Comparison of ENCODE assay signal across 16 cellular contexts in genomic region chr14:93163570-93163969, GRCh38. TPM values are rescaled to one million over a fixed set of nuclear protein-coding genes. Genes with fewer than 3 reads are reported as not detected.
A peak's percentile ranks its signal among the peaks of the same experiment; 100 is the strongest.
DNase-seq lines count a peak whose midpoint lies in the region; ATAC-seq, FAIRE-seq and TF ChIP-seq lines count a peak whose summit lies in the region.
"Had no signal": no experiment of that assay in that cellular context is flagged by ENCODE, and none has a peak within 500 bp of the region (broad histone marks: within the 10 kb centered on the region; RNA-seq: fewer than 3 reads in every experiment).

No MANE protein-coding gene starts in this region.

- no peaks in the 10 kb centered on the region for H3K79me2 ChIP-seq in HCT116 (ENCODE audit: insufficient read depth, low read length)
- no peaks in the 10 kb centered on the region for H3K79me2 ChIP-seq in GM12878 (ENCODE audit: control insufficient read depth, insufficient read depth, low read length)

- RAD21 ChIA-PET in HCT116 (lab: Charles Lee; ENCODE audit: low non-redundant PET in 1 of 2, low total read pairs in 2 of 2, uncharacterized antibody in 2 of 2, unreplicated experiment in 2 of 2) (no interaction called here), GM12878 (lab: Charles Lee; ENCODE audit: unreplicated experiment) (interaction anchor here (1.2 to 3.3 kb wide), 9 partner anchors 15 to 103 kb away, joined by 3 to 34 read pairs (median 6); partner anchors contain the start of genes GON7, ITPK1, LYSET and MOAP1)

- in situ Hi-C loops in GM12878 (cut with MboI): no loop called here

- no peak for ATAC-seq in HCT116
- ATAC-seq in GM12878: peak; percentile 66
- no peak for ATAC-seq in activated CD4-positive, CD25-positive, alpha-beta regulatory T cell treated with anti-CD3 and anti-CD28 coated beads, Interleukin-2, amount 50 U/mL, for 24 hours
- no peak for ATAC-seq in left ventricle myocardium superior
- ATAC-seq in HG03139 (IDR thresholded peaks at IDR 0.05; ENCODE audit: unreplicated experiment): no peak
- ATAC-seq: effector memory CD8-positive, alpha-beta T cell; left cardiac atrium; stimulated activated naive CD8-positive, alpha-beta T cell treated with anti-CD3 and anti-CD28 coated beads, Interleukin-15, Interleukin-2, amounts not matched to agents 100 U/mL and 50 U/mL, for 24 hours had no signal

- H3K9me3 ChIP-seq in HCT116 (ENCODE audit: control insufficient read depth in 1 of 2, insufficient read depth in 1 of 2, low read depth in 1 of 2, low read length in 2 of 2): no peaks in the 10 kb centered on the region
- no peaks in the 10 kb centered on the region for H3K9me3 ChIP-seq in GM12878 (replicated peaks; ENCODE audit: control insufficient read depth, insufficient read depth, low read length)
- H3K9me3 ChIP-seq: esophagus squamous epithelium, tibial artery had no signal

- SMC1A ChIA-PET in GM12878 (lab: Charles Lee; ENCODE audit: uncharacterized antibody, unreplicated experiment): interaction anchor here (1.0 to 7.8 kb wide), 10 partner anchors 13 to 218 kb away, joined by 3 to 69 read pairs (median 6); no protein-coding TSS in a partner anchor

- CTCF ChIA-PET in HCT116 (lab: Charles Lee): interaction anchor here (2.0 kb wide), 1 partner anchor 50 kb away, joined by 10 read pairs; no protein-coding TSS in a partner anchor
- CTCF ChIA-PET in GM12878 (lab: Yijun Ruan, JAX): interaction anchor here (0.6 to 3.3 kb wide), 18 partner anchors 11 to 1056 kb away, joined by 3 to 35 read pairs (median 5); partner anchors contain the start of genes GON7, MOAP1 and UBR7

- TF ChIP-seq CTCF in GM12873 (IDR thresholded peaks at IDR 0.05; ENCODE audit: insufficient read depth, low read depth, low read length, missing control alignments) (peak; percentile 10), HCT116 (IDR thresholded peaks at IDR 0.05 in 2 of 3, conservative IDR thresholded peaks at IDR 0.05 in 1 of 3; ENCODE audit: borderline replicate concordance in 1 of 3, insufficient read depth in 1 of 3, low read depth in 2 of 3, low read length in 2 of 3) (no peak), GM12878 (IDR thresholded peaks at IDR 0.05 in 2 of 3, conservative IDR thresholded peaks at IDR 0.05 in 1 of 3; ENCODE audit: control insufficient read depth in 2 of 3, extremely low read depth in 1 of 3, insufficient read depth in 1 of 3, low read depth in 3 of 3, low read length in 3 of 3) (peak in 1 of 3 experiments; percentile 5; a peak in 1 of 6 replicates)

- H2AFZ ChIP-seq in HCT116 (ENCODE audit: low read depth, low read length, poor library complexity, severe bottlenecking) (no peak overlapping the region), GM12878 (ENCODE audit: control insufficient read depth, low read depth, low read length) (no peak overlapping the region)

- H3K27me3 ChIP-seq in HCT116 (ENCODE audit: insufficient read depth, low read length): no peaks in the 10 kb centered on the region
- no peaks in the 10 kb centered on the region for H3K27me3 ChIP-seq in GM12878 (replicated peaks in 1 of 2; ENCODE audit: control insufficient read depth in 2 of 2, insufficient read depth in 2 of 2, low read length in 1 of 2)
- H3K27me3 ChIP-seq: esophagus squamous epithelium, tibial artery had no signal

- peaks cover 0 to 8% of the 10 kb centered on the region in 2 experiments; a peak in 2 of 4 replicates for H3K4me1 ChIP-seq in HCT116 (ENCODE audit: control insufficient read depth in 1 of 2, insufficient read depth in 2 of 2, low read length in 2 of 2)
- H3K4me1 ChIP-seq in GM12878 (ENCODE audit: control insufficient read depth, insufficient read depth, low read length): peaks cover 5% of the 10 kb centered on the region
- H3K4me1 ChIP-seq: esophagus squamous epithelium, tibial artery had no signal

- H3K27ac ChIP-seq in HCT116 (ENCODE audit: low read depth, low read length): no peak overlapping the region
- no peak overlapping the region; the same call in 1 of the 2 replicates for H3K27ac ChIP-seq in GM12878 (ENCODE audit: control insufficient read depth, insufficient read depth)
- H3K27ac ChIP-seq: esophagus squamous epithelium, tibial artery had no signal

- no peak for FAIRE-seq in GM12878 (lab: Jason Lieb, UNC)

- DNase-seq in HCT116 (ENCODE audit: low read depth, low spot score) (no peak), NCI-H460 (ENCODE audit: extremely low read depth, low read depth) (peak; percentile 38), GM12878 (ENCODE audit: low read depth, low spot score) (peak; percentile 71), left ventricle myocardium superior (no peak)
- DNase-seq: effector memory CD8-positive, alpha-beta T cell; esophagus squamous epithelium; left cardiac atrium; midbrain; NCI-H446 treated with DMSO at 0.1 percent for 48 hours; nephron progenitor cell; stimulated activated CD4-positive, alpha-beta T cell treated with anti-CD3 and anti-CD28 coated beads, Interleukin-2, amount 100 ng/mL, for 24 hours; stimulated activated naive CD8-positive, alpha-beta T cell treated with anti-CD3 and anti-CD28 coated beads, Interleukin-15, Interleukin-2, amounts not matched to agents 100 U/mL and 50 U/mL, for 24 hours had no signal

- peak; percentile 9; the same call in 1 of the 2 replicates for TF ChIP-seq RAD21 in HCT116 (IDR thresholded peaks at IDR 0.05; ENCODE audit: low read depth)
- TF ChIP-seq RAD21 in GM12878 (IDR thresholded peaks at IDR 0.05; ENCODE audit: insufficient read depth, low read depth, low read length): no peak

- POLR2A ChIA-PET in HCT116 (lab: Charles Lee): no interaction called here
- POLR2A ChIA-PET in GM12878 (lab: Charles Lee): interaction anchor here (0.6 to 1.9 kb wide), 8 partner anchors 9 to 409 kb away, joined by 3 to 6 read pairs (median 4); partner anchors contain the start of genes GON7 and UBR7

- H3K4me3 ChIP-seq in HCT116 (replicated peaks in 1 of 2; ENCODE audit: low read depth in 1 of 2, low read length in 2 of 2) (no peak overlapping the region), GM12878 (no peak overlapping the region)
- H3K4me3 ChIP-seq: esophagus squamous epithelium, tibial artery had no signal

- BruUV-seq in HCT116 (replicated peaks; lab: Mats Ljungman, UMichigan): no TSS peak
- BruUV-seq in GM12878 (replicated peaks; lab: Mats Ljungman, UMichigan): no TSS peak

- H3K9ac ChIP-seq in HCT116 (ENCODE audit: low read length) (no peak overlapping the region), GM12878 (ENCODE audit: control insufficient read depth, insufficient read depth, low read length) (no peak overlapping the region)

- no peak overlapping the region for H3K4me2 ChIP-seq in HCT116 (ENCODE audit: low read length)
- no peak overlapping the region for H3K4me2 ChIP-seq in GM12878 (ENCODE audit: control insufficient read depth, insufficient read depth)

- H4K20me1 ChIP-seq in HCT116 (ENCODE audit: insufficient read depth) (no peaks in the 10 kb centered on the region), GM12878 (ENCODE audit: control insufficient read depth, insufficient read depth) (no peaks in the 10 kb centered on the region)

- no peaks in the 10 kb centered on the region for H3K9me2 ChIP-seq in HCT116 (ENCODE audit: insufficient read depth)

- no peaks in the 10 kb centered on the region for H3K36me3 ChIP-seq in HCT116 (ENCODE audit: control insufficient read depth in 1 of 2, insufficient read depth in 2 of 2, low read length in 2 of 2)
- H3K36me3 ChIP-seq in GM12878 (ENCODE audit: control insufficient read depth in 2 of 2, insufficient read depth in 2 of 2, low read length in 1 of 2): no peaks in the 10 kb centered on the region
- H3K36me3 ChIP-seq: esophagus squamous epithelium, tibial artery had no signal

- TF ChIP-seq EP300 in GM12878 (IDR thresholded peaks at IDR 0.05; ENCODE audit: borderline replicate concordance in 1 of 2, control insufficient read depth in 1 of 2, low read depth in 2 of 2, low read length in 2 of 2): 0 out of 4 replicates have a peak, but pooled peaks have one; percentile 17 to 48

- intact Hi-C loops in HCT116 (cut with micrococcal nuclease): no loop called here
- intact Hi-C loops in GM12878 (cut with micrococcal nuclease; ENCODE audit: unreplicated experiment): loop anchor here (1.0 to 10.0 kb wide), 3 partner anchors 51 to 449 kb away; no protein-coding TSS in a partner anchor
- intact Hi-C loops in left ventricle myocardium superior (cut with micrococcal nuclease): no loop called here

- 26% methylated on average over 5 of the region's 5 CpGs for WGBS in GM12878 (ENCODE audit: insufficient coverage, insufficient replicate concordance, low lambda C conversion rate, missing lambda C conversion rate)

- TF ChIP-seq POLR2A in HCT116 (IDR thresholded peaks at IDR 0.05; ENCODE audit: borderline replicate concordance, extremely low read depth, insufficient read depth, insufficient read length) (no peak), GM12878 (IDR thresholded peaks at IDR 0.05; ENCODE audit: low read depth, low read length) (no peak)

RNA-seq across cellular contexts. Expression of gene MOAP1, which starts 21.1 kb away (rescaled TPM):
- total RNA-seq in HCT116 (2021; ENCODE audit: unreplicated experiment) (14.2 TPM), GM12878 (2014; rRNA removed) (14.2 and 18.1 TPM in 2 replicates), GM12878 (2014; rRNA removed; fragmentation: Illumina TruSeq; extraction: Trizol) (11.9 and 13.5 TPM in 2 replicates), GM12878 (2021) (12.1 and 12.5 TPM in 2 replicates), left ventricle myocardium superior (54.6 TPM)
- 12.3 and 13.4 TPM in 2 replicates for polyA plus RNA-seq in HCT116 (2012)
- total RNA-seq in NCI-H460 (2014; rRNA removed; shearing (Covaris generic)): 60.7 and 68.4 TPM in 2 replicates
- 59.1 and 65.6 TPM in 2 replicates for polyA plus RNA-seq in NCI-H460 (2014; cell fraction: nucleus; rRNA removed)
- total RNA-seq in GM12878 (2013; cell fraction: nucleolus; rRNA removed): 24.9 and 26.0 TPM in 2 replicates
- polyA plus RNA-seq in GM12878 (2011; ENCODE audit: low read depth): 15.7 TPM
- polyA plus RNA-seq in GM12878 (2011; rRNA removed) (51.9 and 59.0 TPM in 2 replicates), GM12878 (2014; fragmentation: Illumina TruSeq; extraction: Trizol) (10.3 and 13.8 TPM in 2 replicates), GM12878 (2014; fragmentation: Nextera tagmentation; extraction: Ambion mirVana) (1 to 10 TPM; 3.1 to 5.2 TPM), GM12878 (2014; rRNA removed) (15.4 and 17.2 TPM in 2 replicates), GM12878 (2016; fragmentation: Nextera tagmentation; extraction: Ambion mirVana) (1 to 10 TPM; 7.7 to 8.0 TPM)
- 34.8 and 37.1 TPM in 2 replicates for polyA plus RNA-seq in GM12878 (2011; cell fraction: cytosol; rRNA removed)
- 19.4 and 23.4 TPM in 2 replicates for polyA plus RNA-seq in GM12878 (2011; cell fraction: nucleus; rRNA removed)
- polyA plus RNA-seq in GM12878 (2012): 17.4 and 18.1 TPM in 2 replicates
- 18.0 and 20.8 TPM in 2 replicates for polyA minus RNA-seq in GM12878 (2011; rRNA and poly(A)+ RNA removed)
- 10.0 and 10.5 TPM in 2 replicates for polyA minus RNA-seq in GM12878 (2011; cell fraction: cytosol; rRNA and poly(A)+ RNA removed)
- 10.6 and 13.4 TPM in 2 replicates for polyA minus RNA-seq in GM12878 (2011; cell fraction: nucleus; rRNA and poly(A)+ RNA removed)

RNA-seq across cellular contexts. Expression of gene LYSET, which starts 21.5 kb away (rescaled TPM):
- total RNA-seq in HCT116 (2021; ENCODE audit: unreplicated experiment) (19.5 TPM), GM12878 (2014; rRNA removed) (12.6 and 14.8 TPM in 2 replicates), GM12878 (2014; rRNA removed; fragmentation: Illumina TruSeq; extraction: Trizol) (10.9 and 14.4 TPM in 2 replicates), GM12878 (2021) (15.4 and 16.6 TPM in 2 replicates), left ventricle myocardium superior (21.3 TPM)
- polyA plus RNA-seq in HCT116 (2012): 12.9 and 15.9 TPM in 2 replicates
- total RNA-seq in NCI-H460 (2014; rRNA removed; shearing (Covaris generic)): 35.3 and 40.6 TPM in 2 replicates
- polyA plus RNA-seq in NCI-H460 (2014; cell fraction: nucleus; rRNA removed): 16.0 and 28.7 TPM in 2 replicates
- 16.2 and 18.2 TPM in 2 replicates for total RNA-seq in GM12878 (2013; cell fraction: nucleolus; rRNA removed)
- 13.1 TPM for polyA plus RNA-seq in GM12878 (2011; ENCODE audit: low read depth)
- polyA plus RNA-seq in GM12878 (2011; rRNA removed) (29.5 and 34.7 TPM in 2 replicates), GM12878 (2014; fragmentation: Illumina TruSeq; extraction: Trizol) (16.0 and 24.1 TPM in 2 replicates), GM12878 (2014; fragmentation: Nextera tagmentation; extraction: Ambion mirVana) (10 to 100 TPM; 33.4 to 34.5 TPM), GM12878 (2014; rRNA removed) (11.1 and 11.9 TPM in 2 replicates), GM12878 (2016; fragmentation: Nextera tagmentation; extraction: Ambion mirVana) (10 to 100 TPM; 26.5 to 30.1 TPM)
- polyA plus RNA-seq in GM12878 (2011; cell fraction: cytosol; rRNA removed): 12.5 and 17.6 TPM in 2 replicates
- 8.6 and 12.3 TPM in 2 replicates for polyA plus RNA-seq in GM12878 (2011; cell fraction: nucleus; rRNA removed)
- polyA plus RNA-seq in GM12878 (2012): 12.0 and 12.7 TPM in 2 replicates
- 12.7 and 13.1 TPM in 2 replicates for polyA minus RNA-seq in GM12878 (2011; rRNA and poly(A)+ RNA removed)
- 0.94 and 7.8 TPM in 2 replicates for polyA minus RNA-seq in GM12878 (2011; cell fraction: cytosol; rRNA and poly(A)+ RNA removed)
- polyA minus RNA-seq in GM12878 (2011; cell fraction: nucleus; rRNA and poly(A)+ RNA removed): 7.9 and 12.0 TPM in 2 replicates

RNA-seq across cellular contexts. Expression of gene GON7, which starts 43.3 kb away (rescaled TPM):
- total RNA-seq in HCT116 (2021; ENCODE audit: unreplicated experiment) (11.2 TPM), GM12878 (2014; rRNA removed) (33.4 and 37.0 TPM in 2 replicates), GM12878 (2014; rRNA removed; fragmentation: Illumina TruSeq; extraction: Trizol) (29.2 and 32.6 TPM in 2 replicates), GM12878 (2021) (18.5 and 21.6 TPM in 2 replicates), left ventricle myocardium superior (16.2 TPM)
- polyA plus RNA-seq in HCT116 (2012): 5.4 and 7.4 TPM in 2 replicates
- 38.9 and 41.8 TPM in 2 replicates for total RNA-seq in NCI-H460 (2014; rRNA removed; shearing (Covaris generic))
- 23.1 and 31.9 TPM in 2 replicates for polyA plus RNA-seq in NCI-H460 (2014; cell fraction: nucleus; rRNA removed)
- 6.7 and 10.1 TPM in 2 replicates for total RNA-seq in GM12878 (2013; cell fraction: nucleolus; rRNA removed)
- polyA plus RNA-seq in GM12878 (2011; ENCODE audit: low read depth): 4.7 TPM
- polyA plus RNA-seq in GM12878 (2011; rRNA removed) (40.3 and 59.8 TPM in 2 replicates), GM12878 (2014; fragmentation: Illumina TruSeq; extraction: Trizol) (27.2 and 30.5 TPM in 2 replicates), GM12878 (2014; fragmentation: Nextera tagmentation; extraction: Ambion mirVana) (10 to 100 TPM; 25.9 to 31.2 TPM), GM12878 (2014; rRNA removed) (34.5 and 35.2 TPM in 2 replicates), GM12878 (2016; fragmentation: Nextera tagmentation; extraction: Ambion mirVana) (10 to 100 TPM; 53.6 to 59.0 TPM)
- polyA plus RNA-seq in GM12878 (2011; cell fraction: cytosol; rRNA removed): 12.3 and 14.2 TPM in 2 replicates
- polyA plus RNA-seq in GM12878 (2011; cell fraction: nucleus; rRNA removed): 14.3 and 15.4 TPM in 2 replicates
- polyA plus RNA-seq in GM12878 (2012): 13.2 and 14.7 TPM in 2 replicates
- polyA minus RNA-seq in GM12878 (2011; rRNA and poly(A)+ RNA removed): 6.2 and 6.9 TPM in 2 replicates
- 5.7 and 7.5 TPM in 2 replicates for polyA minus RNA-seq in GM12878 (2011; cell fraction: cytosol; rRNA and poly(A)+ RNA removed)
- polyA minus RNA-seq in GM12878 (2011; cell fraction: nucleus; rRNA and poly(A)+ RNA removed): 6.9 and 10.0 TPM in 2 replicates

RNA-seq across cellular contexts. Expression of gene UBR7, which starts 43.5 kb away (rescaled TPM):
- total RNA-seq in HCT116 (2021; ENCODE audit: unreplicated experiment) (23.9 TPM), GM12878 (2014; rRNA removed) (59.5 and 60.0 TPM in 2 replicates), GM12878 (2014; rRNA removed; fragmentation: Illumina TruSeq; extraction: Trizol) (32.2 and 33.4 TPM in 2 replicates), GM12878 (2021) (33.1 and 36.6 TPM in 2 replicates), left ventricle myocardium superior (22.1 TPM)
- 17.8 and 20.4 TPM in 2 replicates for polyA plus RNA-seq in HCT116 (2012)
- total RNA-seq in NCI-H460 (2014; rRNA removed; shearing (Covaris generic)): 29.2 and 38.1 TPM in 2 replicates
- polyA plus RNA-seq in NCI-H460 (2014; cell fraction: nucleus; rRNA removed): 29.4 and 29.5 TPM in 2 replicates
- total RNA-seq in GM12878 (2013; cell fraction: nucleolus; rRNA removed): 19.5 and 23.5 TPM in 2 replicates
- 20.3 TPM for polyA plus RNA-seq in GM12878 (2011; ENCODE audit: low read depth)
- polyA plus RNA-seq in GM12878 (2011; rRNA removed) (85.6 and 99.2 TPM in 2 replicates), GM12878 (2014; fragmentation: Illumina TruSeq; extraction: Trizol) (47.3 and 59.0 TPM in 2 replicates), GM12878 (2014; fragmentation: Nextera tagmentation; extraction: Ambion mirVana) (10 to 100 TPM; 14.3 to 20.8 TPM), GM12878 (2014; rRNA removed) (52.6 and 67.0 TPM in 2 replicates), GM12878 (2016; fragmentation: Nextera tagmentation; extraction: Ambion mirVana) (10 to 100 TPM; 63.3 to 66.7 TPM)
- 53.5 and 53.8 TPM in 2 replicates for polyA plus RNA-seq in GM12878 (2011; cell fraction: cytosol; rRNA removed)
- polyA plus RNA-seq in GM12878 (2011; cell fraction: nucleus; rRNA removed): 40.5 and 45.1 TPM in 2 replicates
- 23.0 and 28.6 TPM in 2 replicates for polyA plus RNA-seq in GM12878 (2012)
- polyA minus RNA-seq in GM12878 (2011; rRNA and poly(A)+ RNA removed): 42.2 and 43.7 TPM in 2 replicates
- polyA minus RNA-seq in GM12878 (2011; cell fraction: cytosol; rRNA and poly(A)+ RNA removed): 26.9 and 29.5 TPM in 2 replicates
- 22.7 and 26.8 TPM in 2 replicates for polyA minus RNA-seq in GM12878 (2011; cell fraction: nucleus; rRNA and poly(A)+ RNA removed)

RNA-seq across cellular contexts. Expression of gene ITPK1, which starts 47.8 kb away (rescaled TPM):
- total RNA-seq in HCT116 (2021; ENCODE audit: unreplicated experiment) (70.2 TPM), GM12878 (2014; rRNA removed) (23.5 and 26.5 TPM in 2 replicates), GM12878 (2014; rRNA removed; fragmentation: Illumina TruSeq; extraction: Trizol) (15.9 and 21.9 TPM in 2 replicates), GM12878 (2021) (56.1 and 57.9 TPM in 2 replicates), left ventricle myocardium superior (136 TPM)
- 54.0 and 63.9 TPM in 2 replicates for polyA plus RNA-seq in HCT116 (2012)
- 183 and 194 TPM in 2 replicates for total RNA-seq in NCI-H460 (2014; rRNA removed; shearing (Covaris generic))
- polyA plus RNA-seq in NCI-H460 (2014; cell fraction: nucleus; rRNA removed): 140 and 167 TPM in 2 replicates
- 27.6 and 44.1 TPM in 2 replicates for total RNA-seq in GM12878 (2013; cell fraction: nucleolus; rRNA removed)
- polyA plus RNA-seq in GM12878 (2011; ENCODE audit: low read depth): 10.8 TPM
- polyA plus RNA-seq in GM12878 (2011; rRNA removed) (33.3 and 73.2 TPM in 2 replicates), GM12878 (2014; fragmentation: Illumina TruSeq; extraction: Trizol) (21.9 and 36.4 TPM in 2 replicates), GM12878 (2014; fragmentation: Nextera tagmentation; extraction: Ambion mirVana) (1 to 10 TPM; 1.3 to 2.1 TPM), GM12878 (2014; rRNA removed) (36.2 and 36.3 TPM in 2 replicates), GM12878 (2016; fragmentation: Nextera tagmentation; extraction: Ambion mirVana) (10 to 100 TPM; 24.5 to 27.5 TPM)
- polyA plus RNA-seq in GM12878 (2011; cell fraction: cytosol; rRNA removed): 73.7 and 83.9 TPM in 2 replicates
- polyA plus RNA-seq in GM12878 (2011; cell fraction: nucleus; rRNA removed): 69.1 and 75.9 TPM in 2 replicates
- 22.0 and 26.6 TPM in 2 replicates for polyA plus RNA-seq in GM12878 (2012)
- 137 and 139 TPM in 2 replicates for polyA minus RNA-seq in GM12878 (2011; rRNA and poly(A)+ RNA removed)
- polyA minus RNA-seq in GM12878 (2011; cell fraction: cytosol; rRNA and poly(A)+ RNA removed): 32.7 and 33.5 TPM in 2 replicates
- 38.8 and 49.5 TPM in 2 replicates for polyA minus RNA-seq in GM12878 (2011; cell fraction: nucleus; rRNA and poly(A)+ RNA removed)

Comparison
In these comparisons a context has a peak if more than half of its experiments do, and no peak if none do; other contexts are left out.
1. DNase-seq: peak in NCI-H460 (single experiment) and GM12878 (single experiment); none in HCT116 (single experiment) and left ventricle myocardium superior (single experiment).